1 cellular context compared by ENCODE assay signal in the genomic region with DNA sequence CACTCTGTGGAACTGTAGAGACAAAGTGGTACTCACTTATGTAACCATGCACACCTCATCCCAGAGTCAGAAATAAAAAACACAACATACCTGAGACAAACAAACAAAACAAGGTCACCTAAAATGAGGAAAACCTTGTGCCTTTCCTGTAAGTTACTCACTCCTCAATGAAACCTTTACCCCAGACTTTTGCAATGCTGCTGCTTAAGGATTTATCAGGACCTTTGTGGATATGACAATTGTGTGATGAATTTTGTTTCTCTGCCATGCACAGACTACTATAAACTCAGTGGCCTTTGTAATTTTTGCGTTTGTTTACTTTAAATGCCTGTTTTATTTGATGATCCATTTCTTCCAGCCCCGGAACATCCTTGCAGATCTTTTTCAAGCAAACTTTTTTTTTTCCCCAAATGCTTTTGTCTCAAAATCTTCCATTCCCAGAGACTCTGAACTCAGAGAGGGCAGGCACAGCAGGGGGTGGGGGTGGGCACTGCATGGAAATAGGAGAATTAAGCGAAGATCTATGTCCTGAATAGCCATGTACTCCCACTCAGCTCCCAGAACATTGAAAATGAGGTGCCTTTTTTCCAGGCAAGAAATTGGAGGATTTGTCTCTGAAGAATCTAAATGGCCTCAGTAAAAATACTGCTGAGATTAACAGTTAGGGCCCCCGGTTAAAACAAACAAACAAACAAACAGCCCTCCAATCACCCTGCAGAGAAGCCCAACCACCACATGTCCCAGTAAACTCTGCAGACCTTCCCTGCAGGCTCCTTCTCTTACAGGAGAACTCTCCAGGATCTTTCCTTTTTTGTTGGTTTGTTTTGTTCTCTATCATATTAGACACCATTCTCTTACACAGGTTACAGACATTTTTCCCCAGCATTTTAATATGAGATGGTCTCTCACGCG.
TF ChIP-seq lines count a peak whose summit lies in the region.

No MANE protein-coding gene starts in this region.

TF ChIP-seq in GM23338, 12 proteins besides CTCF, POLR2A, EP300 and RAD21:
- TF ChIP-seq ETS1 (IDR thresholded peaks at IDR 0.05): no peak
- TF ChIP-seq, protein P1, sequence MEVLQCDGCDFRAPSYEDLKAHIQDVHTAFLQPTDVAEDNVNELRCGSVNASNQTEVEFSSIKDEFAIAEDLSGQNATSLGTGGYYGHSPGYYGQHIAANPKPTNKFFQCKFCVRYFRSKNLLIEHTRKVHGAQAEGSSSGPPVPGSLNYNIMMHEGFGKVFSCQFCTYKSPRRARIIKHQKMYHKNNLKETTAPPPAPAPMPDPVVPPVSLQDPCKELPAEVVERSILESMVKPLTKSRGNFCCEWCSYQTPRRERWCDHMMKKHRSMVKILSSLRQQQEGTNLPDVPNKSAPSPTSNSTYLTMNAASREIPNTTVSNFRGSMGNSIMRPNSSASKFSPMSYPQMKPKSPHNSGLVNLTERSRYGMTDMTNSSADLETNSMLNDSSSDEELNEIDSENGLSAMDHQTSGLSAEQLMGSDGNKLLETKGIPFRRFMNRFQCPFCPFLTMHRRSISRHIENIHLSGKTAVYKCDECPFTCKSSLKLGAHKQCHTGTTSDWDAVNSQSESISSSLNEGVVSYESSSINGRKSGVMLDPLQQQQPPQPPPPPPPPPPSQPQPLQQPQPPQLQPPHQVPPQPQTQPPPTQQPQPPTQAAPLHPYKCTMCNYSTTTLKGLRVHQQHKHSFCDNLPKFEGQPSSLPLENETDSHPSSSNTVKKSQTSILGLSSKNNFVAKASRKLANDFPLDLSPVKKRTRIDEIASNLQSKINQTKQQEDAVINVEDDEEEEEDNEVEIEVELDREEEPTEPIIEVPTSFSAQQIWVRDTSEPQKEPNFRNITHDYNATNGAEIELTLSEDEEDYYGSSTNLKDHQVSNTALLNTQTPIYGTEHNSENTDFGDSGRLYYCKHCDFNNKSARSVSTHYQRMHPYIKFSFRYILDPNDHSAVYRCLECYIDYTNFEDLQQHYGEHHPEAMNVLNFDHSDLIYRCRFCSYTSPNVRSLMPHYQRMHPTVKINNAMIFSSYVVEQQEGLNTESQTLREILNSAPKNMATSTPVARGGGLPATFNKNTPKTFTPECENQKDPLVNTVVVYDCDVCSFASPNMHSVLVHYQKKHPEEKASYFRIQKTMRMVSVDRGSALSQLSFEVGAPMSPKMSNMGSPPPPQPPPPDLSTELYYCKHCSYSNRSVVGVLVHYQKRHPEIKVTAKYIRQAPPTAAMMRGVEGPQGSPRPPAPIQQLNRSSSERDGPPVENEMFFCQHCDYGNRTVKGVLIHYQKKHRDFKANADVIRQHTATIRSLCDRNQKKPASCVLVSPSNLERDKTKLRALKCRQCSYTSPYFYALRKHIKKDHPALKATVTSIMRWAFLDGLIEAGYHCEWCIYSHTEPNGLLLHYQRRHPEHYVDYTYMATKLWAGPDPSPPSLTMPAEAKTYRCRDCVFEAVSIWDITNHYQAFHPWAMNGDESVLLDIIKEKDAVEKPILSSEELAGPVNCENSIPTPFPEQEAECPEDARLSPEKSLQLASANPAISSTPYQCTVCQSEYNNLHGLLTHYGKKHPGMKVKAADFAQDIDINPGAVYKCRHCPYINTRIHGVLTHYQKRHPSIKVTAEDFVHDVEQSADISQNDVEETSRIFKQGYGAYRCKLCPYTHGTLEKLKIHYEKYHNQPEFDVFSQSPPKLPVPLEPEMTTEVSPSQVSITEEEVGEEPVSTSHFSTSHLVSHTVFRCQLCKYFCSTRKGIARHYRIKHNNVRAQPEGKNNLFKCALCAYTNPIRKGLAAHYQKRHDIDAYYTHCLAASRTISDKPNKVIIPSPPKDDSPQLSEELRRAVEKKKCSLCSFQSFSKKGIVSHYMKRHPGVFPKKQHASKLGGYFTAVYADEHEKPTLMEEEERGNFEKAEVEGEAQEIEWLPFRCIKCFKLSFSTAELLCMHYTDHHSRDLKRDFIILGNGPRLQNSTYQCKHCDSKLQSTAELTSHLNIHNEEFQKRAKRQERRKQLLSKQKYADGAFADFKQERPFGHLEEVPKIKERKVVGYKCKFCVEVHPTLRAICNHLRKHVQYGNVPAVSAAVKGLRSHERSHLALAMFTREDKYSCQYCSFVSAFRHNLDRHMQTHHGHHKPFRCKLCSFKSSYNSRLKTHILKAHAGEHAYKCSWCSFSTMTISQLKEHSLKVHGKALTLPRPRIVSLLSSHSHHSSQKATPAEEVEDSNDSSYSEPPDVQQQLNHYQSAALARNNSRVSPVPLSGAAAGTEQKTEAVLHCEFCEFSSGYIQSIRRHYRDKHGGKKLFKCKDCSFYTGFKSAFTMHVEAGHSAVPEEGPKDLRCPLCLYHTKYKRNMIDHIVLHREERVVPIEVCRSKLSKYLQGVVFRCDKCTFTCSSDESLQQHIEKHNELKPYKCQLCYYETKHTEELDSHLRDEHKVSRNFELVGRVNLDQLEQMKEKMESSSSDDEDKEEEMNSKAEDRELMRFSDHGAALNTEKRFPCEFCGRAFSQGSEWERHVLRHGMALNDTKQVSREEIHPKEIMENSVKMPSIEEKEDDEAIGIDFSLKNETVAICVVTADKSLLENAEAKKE (CRISPR knock-in tag; IDR thresholded peaks at IDR 0.05): no peak
- no peak for TF ChIP-seq NANOG (IDR thresholded peaks at IDR 0.05; ENCODE audit: borderline replicate concordance)
- no peak for TF ChIP-seq JUNB (IDR thresholded peaks at IDR 0.05; ENCODE audit: unreplicated experiment)
- TF ChIP-seq CREB1 (CRISPR knock-in tag; IDR thresholded peaks at IDR 0.05; ENCODE audit: low read depth): no peak
- TF ChIP-seq REST (IDR thresholded peaks at IDR 0.05; ENCODE audit: unreplicated experiment): no peak
- TF ChIP-seq ZNF114 (CRISPR knock-in tag; IDR thresholded peaks at IDR 0.05): no peak
- no peak for TF ChIP-seq EZH2phosphoT487 (IDR thresholded peaks at IDR 0.05; ENCODE audit: unreplicated experiment)
- TF ChIP-seq ZNF331 (CRISPR knock-in tag; IDR thresholded peaks at IDR 0.05; ENCODE audit: low read depth): no peak
- no peak for TF ChIP-seq EZH2 (IDR thresholded peaks at IDR 0.05; ENCODE audit: low read depth, unreplicated experiment)
- no peak for TF ChIP-seq STAT1 (IDR thresholded peaks at IDR 0.05; ENCODE audit: unreplicated experiment)
- no peak for TF ChIP-seq POLR2AphosphoS5 (IDR thresholded peaks at IDR 0.05; ENCODE audit: low read depth)
